In the genomic region with DNA sequence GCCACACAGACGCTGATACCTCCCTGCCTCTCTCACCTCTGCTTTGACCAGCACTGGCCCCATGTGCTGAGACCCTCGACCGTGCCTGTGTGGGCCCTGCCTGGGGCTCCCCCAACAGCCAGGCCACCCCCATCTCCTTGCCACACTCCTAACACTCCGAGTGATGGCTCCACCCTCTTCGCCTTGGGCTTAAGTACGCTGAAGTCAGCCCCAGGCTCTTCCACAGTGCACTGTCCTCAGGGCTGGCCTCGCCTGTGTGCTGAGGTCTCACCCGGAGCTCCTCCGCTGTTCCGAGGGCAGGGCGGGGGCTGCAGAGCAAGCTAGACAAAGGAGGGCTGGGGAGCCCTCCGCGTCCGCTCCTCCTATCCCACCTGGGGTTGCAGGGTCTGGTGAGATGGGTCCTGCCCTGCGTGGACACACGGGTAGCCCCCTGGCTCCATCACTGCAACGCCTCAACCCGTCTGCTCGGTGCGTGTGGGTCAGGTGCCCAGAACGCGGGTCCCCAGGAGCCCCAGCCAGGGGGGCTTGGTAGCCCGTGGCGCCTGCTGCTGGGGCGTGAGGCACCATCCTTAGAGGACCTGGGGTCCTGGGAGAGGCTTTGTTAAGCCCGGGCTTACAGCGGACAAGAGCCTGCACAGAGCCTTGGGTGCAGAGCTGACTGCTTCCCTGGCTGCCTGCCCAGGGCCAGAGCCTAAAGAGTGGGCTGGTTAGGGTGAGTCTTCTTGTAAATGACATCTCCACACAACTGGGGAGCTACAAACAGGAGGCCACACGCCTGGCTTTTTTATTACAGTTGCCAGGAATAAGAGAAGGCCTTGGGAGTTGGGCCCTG, we compare ENCODE assay signal across 26 cellular contexts. TPM values are rescaled to one million over a fixed set of nuclear protein-coding genes. Genes with fewer than 3 reads are reported as not detected.
DNase-seq lines count a peak whose midpoint lies in the region; ATAC-seq and TF ChIP-seq lines count a peak whose summit lies in the region.
"Had no signal": no experiment of that assay in that cellular context is flagged by ENCODE, and none has a peak within 500 bp of the region (broad histone marks: within the 10 kb centered on the region; RNA-seq: fewer than 3 reads in every experiment).

No MANE protein-coding gene starts in this region.

- DNase-seq in CD14-positive monocyte (ENCODE audit: low spot score): peak; percentile 41
- DNase-seq in GM23338 (ENCODE audit: low spot score): no peak
- DNase-seq in hepatocyte (ENCODE audit: low spot score): peak; percentile 8
- DNase-seq in osteoblast (ENCODE audit: insufficient read length, low spot score, missing footprints): peak; percentile 25
- DNase-seq in AG08395 (ENCODE audit: low spot score): no peak
- no peak for DNase-seq in foreskin melanocyte
- DNase-seq: activated CD8-positive, alpha-beta memory T cell treated with anti-CD3 and anti-CD28 coated beads for 24 hours; activated naive CD4-positive, alpha-beta T cell treated with anti-CD3 and anti-CD28 coated beads, Interleukin-2, amount 10 ng/mL, durations not matched to agents 7 days and 5 days; activated T-cell treated with anti-CD3 and anti-CD28 coated beads, Interleukin-2, amount 50 U/mL, for 4 hours; caudate nucleus; CD4-positive, CD25-positive, alpha-beta regulatory T cell; mesendoderm; NCI-H1417 treated with DMSO at 0.1 percent for 48 hours; stimulated activated CD4-positive, alpha-beta T cell treated with anti-CD3 and anti-CD28 coated beads, Interleukin-12 subunit alpha, Interleukin-12 subunit beta, amount 100 ng/mL, for 4 hours; stimulated activated CD4-positive, alpha-beta T cell treated with anti-CD3 and anti-CD28 coated beads, Interleukin-4, amount 100 ng/mL, for 24 hours; stimulated activated naive CD8-positive, alpha-beta T cell treated with anti-CD3 and anti-CD28 coated beads, Interleukin-15, Interleukin-2, amounts not matched to agents 100 U/mL and 50 U/mL, for 24 hours; T-helper 1 cell; thyroid gland had no signal

- intact Hi-C loops in CD14-positive monocyte (cut with micrococcal nuclease): no loop called here

- H3K4me3 Mint-ChIP-seq in CD14-positive monocyte: no peak overlapping the region
- no peak overlapping the region for H3K4me3 Mint-ChIP-seq in GM23338
- H3K4me3 Mint-ChIP-seq: activated naive CD4-positive, alpha-beta T cell treated with anti-CD3 and anti-CD28 coated beads, Interleukin-2, amount 10 ng/mL, durations not matched to agents 7 days and 5 days; activated T-cell treated with anti-CD3 and anti-CD28 coated beads, Interleukin-2, amount 50 U/mL, for 4 hours; CD4-positive, CD25-positive, alpha-beta regulatory T cell had no signal

- no peak overlapping the region for H3K4me2 ChIP-seq in GM23338
- no peak overlapping the region for H3K4me2 ChIP-seq in hepatocyte
- H3K4me2 ChIP-seq in osteoblast (ENCODE audit: insufficient read depth, low read length): no peak overlapping the region

- ATAC-seq in GM23338 (peak; percentile 50), HG02840 (IDR thresholded peaks at IDR 0.05; ENCODE audit: low FRiP score, unreplicated experiment) (no peak)
- ATAC-seq: activated CD4-positive, CD25-positive, alpha-beta regulatory T cell treated with anti-CD3 and anti-CD28 coated beads, Interleukin-2, amount 50 U/mL, for 24 hours; activated T-cell treated with anti-CD3 and anti-CD28 coated beads, Interleukin-2, amount 50 U/mL, for 4 hours; stimulated activated naive CD8-positive, alpha-beta T cell treated with anti-CD3 and anti-CD28 coated beads, Interleukin-15, Interleukin-2, amounts not matched to agents 100 U/mL and 50 U/mL, for 24 hours had no signal

- no peaks in the 10 kb centered on the region for H3F3A ChIP-seq in GM23338 (replicated peaks; ENCODE audit: low read depth)

- H3K9me2 ChIP-seq in GM23338 (ENCODE audit: insufficient read depth) (peaks cover 12% of the 10 kb centered on the region; the same call in 1 of the 2 replicates), hepatocyte (replicated peaks; ENCODE audit: insufficient read depth) (no peaks in the 10 kb centered on the region)

- WGBS in hepatocyte (ENCODE audit: low lambda C conversion rate, missing lambda C conversion rate): 84% methylated on average over 27 of the region's 28 CpGs

- H3K4me3 ChIP-seq in GM23338 (no peak overlapping the region), hepatocyte (no peak overlapping the region), osteoblast (ENCODE audit: insufficient read depth, low read length) (no peak overlapping the region)
- H3K4me3 ChIP-seq: ovary, thyroid gland had no signal

- H3K36me3 ChIP-seq in GM23338 (ENCODE audit: insufficient read depth) (no peaks in the 10 kb centered on the region), hepatocyte (replicated peaks; ENCODE audit: insufficient read depth, low read depth) (no peaks in the 10 kb centered on the region), osteoblast (ENCODE audit: insufficient read depth, low read length) (no peaks in the 10 kb centered on the region)
- H3K36me3 ChIP-seq: ovary, thyroid gland had no signal

- H3K27ac Mint-ChIP-seq in CD14-positive monocyte: no peak overlapping the region
- no peak overlapping the region for H3K27ac Mint-ChIP-seq in GM23338
- H3K27ac Mint-ChIP-seq: activated naive CD4-positive, alpha-beta T cell treated with anti-CD3 and anti-CD28 coated beads, Interleukin-2, amount 10 ng/mL, durations not matched to agents 7 days and 5 days; CD4-positive, CD25-positive, alpha-beta regulatory T cell; IgD-negative memory B cell had no signal

- H2AFZ ChIP-seq in GM23338 (peak overlapping the region; percentile 72), hepatocyte (no peak overlapping the region), osteoblast (ENCODE audit: low read length) (no peak overlapping the region)

- H3K27me3 Mint-ChIP-seq in CD14-positive monocyte (ENCODE audit: low read depth in 3 of 3): peaks cover 3 to 10% (median 5%) of the 10 kb centered on the region in 3 donors
- peaks cover 4% of the 10 kb centered on the region for H3K27me3 Mint-ChIP-seq in GM23338 (ENCODE audit: insufficient read depth, low read depth, poor library complexity)
- H3K27me3 Mint-ChIP-seq: activated naive CD4-positive, alpha-beta T cell treated with anti-CD3 and anti-CD28 coated beads, Interleukin-2, amount 10 ng/mL, durations not matched to agents 7 days and 5 days had no signal

- no peaks in the 10 kb centered on the region for H3K27me3 ChIP-seq in GM23338 (ENCODE audit: insufficient read depth)
- H3K27me3 ChIP-seq in hepatocyte: no peaks in the 10 kb centered on the region
- H3K27me3 ChIP-seq in osteoblast (ENCODE audit: insufficient read depth, low read length): no peaks in the 10 kb centered on the region
- H3K27me3 ChIP-seq: ovary, thyroid gland had no signal

- H3K9me3 ChIP-seq in hepatocyte (ENCODE audit: low read depth) (no peaks in the 10 kb centered on the region), osteoblast (ENCODE audit: low read depth, low read length) (no peaks in the 10 kb centered on the region)
- H3K9me3 ChIP-seq: ovary, thyroid gland had no signal

- no peaks in the 10 kb centered on the region for H3K36me3 Mint-ChIP-seq in CD14-positive monocyte
- peaks cover 11% of the 10 kb centered on the region; the same call in 2 of the 3 replicates for H3K36me3 Mint-ChIP-seq in GM23338 (ENCODE audit: low read depth)
- H3K36me3 Mint-ChIP-seq: activated naive CD4-positive, alpha-beta T cell treated with anti-CD3 and anti-CD28 coated beads, Interleukin-2, amount 10 ng/mL, durations not matched to agents 7 days and 5 days; IgD-negative memory B cell had no signal

- H3K4me1 ChIP-seq in GM23338 (ENCODE audit: insufficient read depth): no peaks in the 10 kb centered on the region
- no peaks in the 10 kb centered on the region for H3K4me1 ChIP-seq in hepatocyte (ENCODE audit: insufficient read depth)
- no peaks in the 10 kb centered on the region for H3K4me1 ChIP-seq in osteoblast (ENCODE audit: insufficient read depth, low read length)
- H3K4me1 ChIP-seq: thyroid gland had no signal

- H3K9me3 Mint-ChIP-seq in CD14-positive monocyte (peaks cover 7 to 17% (median 14%) of the 10 kb centered on the region in 7 donors), GM23338 (peaks cover 17% of the 10 kb centered on the region)

- H3K4me1 Mint-ChIP-seq in CD14-positive monocyte (no peaks in the 10 kb centered on the region), GM23338 (no peaks in the 10 kb centered on the region)
- H3K4me1 Mint-ChIP-seq: activated naive CD4-positive, alpha-beta T cell treated with anti-CD3 and anti-CD28 coated beads, Interleukin-2, amount 10 ng/mL, durations not matched to agents 7 days and 5 days; IgD-negative memory B cell had no signal

- TF ChIP-seq CTCF in CD14-positive monocyte (IDR thresholded peaks at IDR 0.05) (no peak), GM23338 (conservative IDR thresholded peaks at IDR 0.05; ENCODE audit: low read depth in 2 of 2) (no peak), hepatocyte (IDR thresholded peaks at IDR 0.05; ENCODE audit: poor library complexity) (no peak), osteoblast (IDR thresholded peaks at IDR 0.05; ENCODE audit: extremely low read depth, low read depth, low read length) (no peak)

- H3K27ac ChIP-seq in GM23338 (ENCODE audit: low read depth) (no peak overlapping the region), hepatocyte (no peak overlapping the region), osteoblast (ENCODE audit: low read depth, low read length) (no peak overlapping the region)
- H3K27ac ChIP-seq: ovary, thyroid gland had no signal

- H3K79me2 ChIP-seq in GM23338 (replicated peaks; ENCODE audit: insufficient read depth) (no peaks in the 10 kb centered on the region), hepatocyte (no peaks in the 10 kb centered on the region), osteoblast (ENCODE audit: insufficient read depth, low read length) (no peaks in the 10 kb centered on the region)

- H4K20me1 ChIP-seq in GM23338 (replicated peaks; ENCODE audit: insufficient read depth) (no peaks in the 10 kb centered on the region), hepatocyte (ENCODE audit: insufficient read depth, poor library complexity, severe bottlenecking) (no peaks in the 10 kb centered on the region), osteoblast (ENCODE audit: insufficient read depth, low read length) (no peaks in the 10 kb centered on the region)

TF ChIP-seq in GM23338, 12 proteins besides CTCF, POLR2A, EP300 and RAD21 (continues in another document):
- TF ChIP-seq NANOG (IDR thresholded peaks at IDR 0.05; ENCODE audit: borderline replicate concordance) (no peak), EZH2 (IDR thresholded peaks at IDR 0.05; ENCODE audit: low read depth, unreplicated experiment) (no peak)

RNA-seq across cellular contexts. Expression of gene NKX1-1, which starts 42.6 kb away (rescaled TPM):
- not detected for polyA plus RNA-seq in CD14-positive monocyte
- total RNA-seq in GM23338 (2014; rRNA removed; shearing (Covaris generic)): not detected in 2 replicates
- not detected in 2 replicates for polyA plus RNA-seq in GM23338 (2016; fragmentation: Nextera tagmentation; extraction: Ambion mirVana)
- not detected in 2 replicates for total RNA-seq in hepatocyte
- polyA plus RNA-seq in hepatocyte: not detected in 2 replicates
- not detected in 2 replicates for total RNA-seq in osteoblast
- total RNA-seq: activated T-cell treated with anti-CD3 and anti-CD28 coated beads, Interleukin-2, amount 50 U/mL, for 4 hours; CD4-positive, CD25-positive, alpha-beta regulatory T cell; dermis microvascular lymphatic vessel endothelial cell; endothelial cell of umbilical vein; M059J; NCI-H460; ovary; thyroid gland had no signal
- polyA plus RNA-seq: CD4-positive, CD25-positive, alpha-beta regulatory T cell; endothelial cell of umbilical vein; IgD-negative memory B cell; ovary had no signal

Comparison
In these comparisons a context has a peak if more than half of its experiments do, and no peak if none do; other contexts are left out.
1. DNase-seq: peak in CD14-positive monocyte (single experiment), hepatocyte (single experiment) and osteoblast (single experiment); none in GM23338 (single experiment), AG08395 (single experiment) and foreskin melanocyte (single experiment).